ENCODE assay signal across 21 cellular contexts in the genomic region with DNA sequence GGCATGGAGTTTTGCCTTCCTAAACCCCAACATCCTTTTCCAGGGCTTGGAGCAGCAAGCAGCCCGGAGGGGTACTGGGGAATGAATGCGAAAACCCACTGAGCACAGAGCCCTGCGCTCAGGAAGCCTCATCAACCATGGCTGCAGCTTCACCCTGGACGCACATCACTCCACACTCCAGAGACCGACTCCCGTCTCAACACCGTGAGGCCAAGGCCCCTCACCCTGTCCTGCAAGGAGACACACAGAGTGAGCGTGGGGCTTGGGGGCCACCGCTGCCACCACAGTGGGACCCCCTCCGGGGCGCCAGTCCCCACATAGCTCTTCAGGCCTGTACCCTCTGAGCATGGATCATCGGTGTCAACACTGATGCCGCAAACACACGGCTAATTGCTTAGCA. TPM values are rescaled to one million over a fixed set of nuclear protein-coding genes. Genes with fewer than 3 reads are reported as not detected.
DNase-seq lines count a peak whose midpoint lies in the region; ATAC-seq and TF ChIP-seq lines count a peak whose summit lies in the region.
"Had no signal": no experiment of that assay in that cellular context is flagged by ENCODE, and none has a peak within 500 bp of the region (broad histone marks: within the 10 kb centered on the region; RNA-seq: fewer than 3 reads in every experiment).

No MANE protein-coding gene starts in this region.

- H4K91ac ChIP-seq in neuronal stem cell (ENCODE audit: low read depth, low read length, poor library complexity): no peak overlapping the region

- H3K4me1 ChIP-seq in BLaER1: peaks cover 72% of the 10 kb centered on the region
- H3K4me1 ChIP-seq in neuronal stem cell (ENCODE audit: control insufficient read depth in 2 of 2, insufficient read depth in 1 of 2, low read depth in 1 of 2, low read length in 2 of 2): peaks cover 0 to 2% of the 10 kb centered on the region in 2 donors
- no peaks in the 10 kb centered on the region for H3K4me1 ChIP-seq in psoas muscle

- peak overlapping the region; percentile 75; the same call in 1 of the 2 replicates for H3K27ac ChIP-seq in BLaER1
- no peak overlapping the region for H3K27ac ChIP-seq in neuronal stem cell (replicated peaks; ENCODE audit: low read length)
- no peak overlapping the region for H3K27ac ChIP-seq in psoas muscle
- H3K27ac ChIP-seq: PC-9, RWPE1 had no signal

- H3K4me3 ChIP-seq in BLaER1 (no peak overlapping the region), neuronal stem cell (ENCODE audit: low read length in 2 of 2) (no peak overlapping the region), psoas muscle (no peak overlapping the region)
- H3K4me3 ChIP-seq: PC-9 had no signal

- H3K27me3 ChIP-seq in BLaER1 (no peaks in the 10 kb centered on the region), neuronal stem cell (ENCODE audit: control insufficient read depth in 3 of 3, insufficient read depth in 3 of 3, low read depth in 1 of 3, low read length in 3 of 3) (no peaks in the 10 kb centered on the region), psoas muscle (ENCODE audit: insufficient read depth in 3 of 3, low read length in 2 of 3) (no peaks in the 10 kb centered on the region)

- TF ChIP-seq CTCF in psoas muscle (IDR thresholded peaks at IDR 0.05): no peak

- H4K8ac ChIP-seq in neuronal stem cell (ENCODE audit: low read depth, low read length): no peak overlapping the region

- no peak overlapping the region for H2BK120ac ChIP-seq in neuronal stem cell (ENCODE audit: low read depth, low read length)

- H3K36me3 ChIP-seq in BLaER1 (no peaks in the 10 kb centered on the region), neuronal stem cell (replicated peaks in 1 of 2; ENCODE audit: control insufficient read depth in 2 of 2, insufficient read depth in 2 of 2, low read length in 2 of 2) (peaks cover 0 to 2% of the 10 kb centered on the region in 2 donors), psoas muscle (ENCODE audit: insufficient read depth in 1 of 2, low read depth in 1 of 2) (no peaks in the 10 kb centered on the region)

- H4K20me1 ChIP-seq in BLaER1: no peaks in the 10 kb centered on the region

- H3K9ac ChIP-seq in BLaER1 (no peak overlapping the region), neuronal stem cell (ENCODE audit: low read depth, low read length, poor library complexity) (no peak overlapping the region)

- H3K27me3 Mint-ChIP-seq in activated CD4-positive, alpha-beta T cell treated with anti-CD3 and anti-CD28 coated beads for 36 hours: no peaks in the 10 kb centered on the region
- H3K27me3 Mint-ChIP-seq in central memory CD8-positive, alpha-beta T cell: no peaks in the 10 kb centered on the region

- H3K18ac ChIP-seq in neuronal stem cell (ENCODE audit: low read length): peak overlapping the region; percentile 71

- H2AK5ac ChIP-seq in neuronal stem cell (ENCODE audit: low read depth, low read length): peak overlapping the region; percentile 53

- peak overlapping the region; percentile 43 for H3K23ac ChIP-seq in neuronal stem cell (ENCODE audit: low read depth, low read length, poor library complexity)

- peak overlapping the region; percentile 66 for H3K27ac Mint-ChIP-seq in activated CD4-positive, alpha-beta T cell treated with anti-CD3 and anti-CD28 coated beads for 36 hours
- peak overlapping the region; percentile 86 for H3K27ac Mint-ChIP-seq in central memory CD8-positive, alpha-beta T cell (ENCODE audit: low read depth)
- H3K27ac Mint-ChIP-seq: CD14-positive monocyte, IgD-negative memory B cell had no signal

- POLR2A ChIA-PET in activated CD4-positive, alpha-beta T cell treated with anti-CD3 and anti-CD28 coated beads for 36 hours (lab: Charles Lee): interaction anchor here (0.5 kb wide), 1 partner anchor 10 kb away, joined by 3 read pairs; no protein-coding TSS in a partner anchor

- H2BK5ac ChIP-seq in neuronal stem cell (ENCODE audit: low read length): no peak overlapping the region

- H3K4me1 Mint-ChIP-seq in activated CD4-positive, alpha-beta T cell treated with anti-CD3 and anti-CD28 coated beads for 36 hours: peaks cover 35% of the 10 kb centered on the region
- H3K4me1 Mint-ChIP-seq in central memory CD8-positive, alpha-beta T cell: peaks cover 24% of the 10 kb centered on the region

- H2AFZ ChIP-seq in neuronal stem cell (ENCODE audit: low read length): no peak overlapping the region
- H2AFZ ChIP-seq: PC-9 had no signal

- no CpG with 5 or more reads among the region's 14 CpGs for WGBS in neuronal stem cell (ENCODE audit: extremely low coverage in 2 of 2, insufficient read length in 2 of 2, insufficient replicate concordance in 1 of 2), 2 donors
- 87 to 95% (median 93%) methylated on average over 14 of the region's 14 CpGs for WGBS in psoas muscle, 3 donors

- intact Hi-C loops in activated CD4-positive, alpha-beta T cell treated with anti-CD3 and anti-CD28 coated beads for 36 hours (cut with DNase I, micrococcal nuclease): loop anchor here in 1 of 2 experiments (10.0 kb wide), 1 partner anchor 406 kb away; no protein-coding TSS in a partner anchor
- intact Hi-C loops in psoas muscle (cut with DNase I): no loop called here

- CTCF ChIA-PET in activated CD4-positive, alpha-beta T cell treated with anti-CD3 and anti-CD28 coated beads for 36 hours (lab: Charles Lee): no interaction called here

- H3K14ac ChIP-seq in neuronal stem cell (ENCODE audit: low read length): peak overlapping the region; percentile 97

- DNase-seq in activated CD4-positive, alpha-beta T cell treated with anti-CD3 and anti-CD28 coated beads for 36 hours: no peak
- no peak for DNase-seq in activated CD4-positive, alpha-beta T cell treated with anti-CD3 and anti-CD28 coated beads for 4 hours
- DNase-seq in central memory CD8-positive, alpha-beta T cell (ENCODE audit: low spot score in 2 of 2): no peak
- DNase-seq in neuronal stem cell (ENCODE audit: low spot score) (no peak), retina (no peak), psoas muscle (no peak), pons (ENCODE audit: low spot score) (no peak)
- DNase-seq: 8988T, DMS79, NCI-H1105, NCI-H146, NCI-H2029, NCI-H226, NCI-H510A treated with DMSO at 0.1 percent for 48 hours, NCI-H748 treated with DMSO at 0.1 percent for 48 hours, PC-9, SIG-M5 had no signal

- no peak overlapping the region for H3K4me3 Mint-ChIP-seq in activated CD4-positive, alpha-beta T cell treated with anti-CD3 and anti-CD28 coated beads for 36 hours
- H3K4me3 Mint-ChIP-seq in central memory CD8-positive, alpha-beta T cell: no peak overlapping the region
- H3K4me3 Mint-ChIP-seq: CD14-positive monocyte had no signal

- H2BK12ac ChIP-seq in neuronal stem cell (ENCODE audit: low read length): peak overlapping the region; percentile 30

- no peaks in the 10 kb centered on the region for H3K9me3 Mint-ChIP-seq in activated CD4-positive, alpha-beta T cell treated with anti-CD3 and anti-CD28 coated beads for 36 hours (ENCODE audit: low read depth)
- H3K9me3 Mint-ChIP-seq in central memory CD8-positive, alpha-beta T cell: no peaks in the 10 kb centered on the region
- H3K9me3 Mint-ChIP-seq: IgD-negative memory B cell had no signal

- peaks cover 2% of the 10 kb centered on the region for H3K79me1 ChIP-seq in neuronal stem cell (ENCODE audit: low read depth, low read length)

- H3K9me3 ChIP-seq in BLaER1 (no peaks in the 10 kb centered on the region), neuronal stem cell (replicated peaks in 1 of 2; ENCODE audit: control insufficient read depth in 2 of 2, insufficient read depth in 1 of 2, low read depth in 1 of 2, low read length in 2 of 2) (no peaks in the 10 kb centered on the region), psoas muscle (no peaks in the 10 kb centered on the region)

- H3K4ac ChIP-seq in neuronal stem cell (ENCODE audit: low read length): no peak overlapping the region

- H3K4me2 ChIP-seq in BLaER1 (peak overlapping the region; percentile 84), neuronal stem cell (ENCODE audit: insufficient read depth, low read length, poor library complexity, severe bottlenecking) (no peak overlapping the region)
- H3K4me2 ChIP-seq: PC-9 had no signal

- no peak overlapping the region for H2BK15ac ChIP-seq in neuronal stem cell (ENCODE audit: low read length)

- no peak for ATAC-seq in activated CD4-positive, alpha-beta T cell treated with anti-CD3 and anti-CD28 coated beads for 36 hours
- ATAC-seq in central memory CD8-positive, alpha-beta T cell (replicated peaks; ENCODE audit: extremely low read depth, poor library complexity, severe bottlenecking): no peak
- ATAC-seq in psoas muscle: no peak

- H3K36me3 Mint-ChIP-seq in activated CD4-positive, alpha-beta T cell treated with anti-CD3 and anti-CD28 coated beads for 36 hours (ENCODE audit: low read depth): no peaks in the 10 kb centered on the region
- H3K36me3 Mint-ChIP-seq in central memory CD8-positive, alpha-beta T cell (ENCODE audit: insufficient read depth): no peaks in the 10 kb centered on the region
- H3K36me3 Mint-ChIP-seq: IgD-negative memory B cell had no signal

RNA-seq across cellular contexts. Expression of a gene that starts 41.9 kb away (rescaled TPM):
- total RNA-seq in activated CD4-positive, alpha-beta T cell treated with anti-CD3 and anti-CD28 coated beads for 36 hours: 10 to 100 TPM; 15.0 to 15.2 TPM
- polyA plus RNA-seq in neuronal stem cell (2013, experiment 1 of 2): 27.1 TPM
- polyA plus RNA-seq in neuronal stem cell (2013, experiment 2 of 2): 25.4 TPM
- 1 to 10 TPM in 1 of 4 donors, under 1 TPM in 3; 0.82 to 1.4 (median 0.85) TPM for total RNA-seq in psoas muscle
- under 1 TPM; 0.30 to 0.39 (median 0.36) TPM for polyA plus RNA-seq in psoas muscle
- polyA plus RNA-seq: CD14-positive monocyte, IgD-negative memory B cell had no signal

Comparison
In these comparisons a context has a peak if more than half of its experiments do, and no peak if none do; other contexts are left out.
1. RNA of a gene that starts 41.9 kb away (total RNA-seq): 15.0 to 15.2 TPM in activated CD4-positive, alpha-beta T cell treated with anti-CD3 and anti-CD28 coated beads for 36 hours; 0.82 to 1.4 TPM in psoas muscle; every median in the first group is over 4 times any median in the second.